Comparison of ENCODE assay signal across 8 cellular contexts in the genomic region with DNA sequence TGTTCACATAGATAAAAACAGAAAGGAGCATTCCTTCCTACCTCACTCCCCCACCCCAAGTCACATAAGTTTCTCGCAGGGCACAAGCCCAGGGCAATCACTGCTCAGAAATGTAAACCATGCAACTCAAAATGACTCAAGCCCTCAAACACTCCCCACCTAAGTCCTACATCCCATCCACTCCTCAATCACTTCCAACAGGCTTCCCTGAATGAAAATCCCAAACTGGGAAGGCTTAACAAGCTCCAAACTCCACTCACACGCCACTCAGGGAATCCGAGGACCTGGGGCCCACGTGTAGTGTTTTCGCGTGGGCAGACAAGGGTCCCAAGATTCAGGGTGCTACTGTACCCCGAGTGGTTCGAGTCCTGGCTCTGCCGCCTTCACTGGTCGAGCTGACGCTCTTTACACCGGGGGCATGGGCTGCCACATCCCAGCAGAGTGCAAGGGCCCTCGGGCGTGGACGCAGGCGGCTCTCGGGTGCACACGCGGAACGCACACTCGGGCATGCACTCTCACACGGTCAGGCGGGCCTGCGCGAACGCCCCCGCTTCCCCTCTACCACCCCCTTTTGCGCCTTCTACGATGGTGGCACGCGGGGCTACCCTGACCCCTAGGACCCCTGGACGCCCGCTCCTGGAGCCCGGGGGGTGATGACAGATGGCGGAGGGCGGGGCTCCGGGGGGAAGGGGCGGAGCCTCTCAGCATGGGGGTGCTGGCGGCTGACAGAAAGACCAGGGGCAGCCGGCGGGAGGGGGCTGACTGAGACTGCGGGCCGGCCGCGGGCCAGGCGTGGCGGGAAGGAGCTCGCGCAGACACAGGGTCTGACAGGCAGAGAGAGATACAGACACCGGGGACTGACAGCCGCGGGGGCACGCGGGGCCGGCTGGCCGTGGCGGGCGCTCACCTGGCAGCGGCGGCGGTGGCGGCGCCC. TPM values are rescaled to one million over a fixed set of nuclear protein-coding genes. Genes with fewer than 3 reads are reported as not detected.
DNase-seq lines count a peak whose midpoint lies in the region; ATAC-seq and TF ChIP-seq lines count a peak whose summit lies in the region.

No MANE protein-coding gene starts in this region.

- POLR2A ChIA-PET in activated CD8-positive, alpha-beta T cell treated with anti-CD3 and anti-CD28 coated beads for 36 hours (lab: Charles Lee), result interaction anchor here (0.6 to 1.8 kb wide), 6 partner anchors 13 to 376 kb away, joined by 3 to 7 read pairs (median 4); no protein-coding TSS in a partner anchor

- peak; percentile 44 to 78 for DNase-seq in NCI-H446 (lab: John Stamatoyannopoulos, UW)
- peak; percentile 85 for DNase-seq in activated CD8-positive, alpha-beta T cell treated with anti-CD3 and anti-CD28 coated beads for 36 hours
- peak; percentile 83 for DNase-seq in medulla oblongata (ENCODE audit: extremely low spot score)
- DNase-seq in stimulated activated CD8-positive, alpha-beta memory T cell treated with anti-CD3 and anti-CD28 coated beads, Interleukin-12 subunit alpha, Interleukin-12 subunit beta, amount 100 ng/mL, for 24 hours (ENCODE audit: extremely low read depth), result peak; percentile 47

- H3K27ac ChIP-seq in 22Rv1, result peak overlapping the region; percentile 63
- no peak overlapping the region for H3K27ac ChIP-seq in ectodermal cell (ENCODE audit: insufficient read depth, low read depth, low read length, poor library complexity, severe bottlenecking)

- peaks cover 31% of the 10 kb centered on the region for H3K4me1 Mint-ChIP-seq in activated CD8-positive, alpha-beta T cell treated with anti-CD3 and anti-CD28 coated beads for 36 hours (ENCODE audit: low read depth)

- CTCF ChIA-PET in activated CD8-positive, alpha-beta T cell treated with anti-CD3 and anti-CD28 coated beads for 36 hours (lab: Charles Lee), result interaction anchor here (0.7 to 0.8 kb wide), 2 partner anchors 23 to 24 kb away, joined by 3 read pairs; a partner anchor contains a TSS

- H3K4me3 Mint-ChIP-seq in activated CD8-positive, alpha-beta T cell treated with anti-CD3 and anti-CD28 coated beads for 36 hours, result peak overlapping the region; percentile 91

- no peaks in the 10 kb centered on the region for H3K36me3 ChIP-seq in ectodermal cell (ENCODE audit: control insufficient read depth, insufficient read depth, low read length)

- WGBS in ectodermal cell, 2 experiments, result 4 to 5% methylated on average over 63 of the region's 63 CpGs

- H3K27ac Mint-ChIP-seq in activated CD8-positive, alpha-beta T cell treated with anti-CD3 and anti-CD28 coated beads for 36 hours, result peak overlapping the region; percentile 87

- intact Hi-C loops in activated CD8-positive, alpha-beta T cell treated with anti-CD3 and anti-CD28 coated beads for 36 hours (cut with micrococcal nuclease), result no loop called here

- H3K27me3 Mint-ChIP-seq in activated CD8-positive, alpha-beta T cell treated with anti-CD3 and anti-CD28 coated beads for 36 hours, result no peaks in the 10 kb centered on the region

- H3K4me3 ChIP-seq in ectodermal cell (ENCODE audit: insufficient read depth, low read depth, low read length), result peak overlapping the region; percentile 62

- H3K36me3 Mint-ChIP-seq in activated CD8-positive, alpha-beta T cell treated with anti-CD3 and anti-CD28 coated beads for 36 hours (ENCODE audit: low read depth), result peaks cover under 1% of the 10 kb centered on the region

- peaks cover 7% of the 10 kb centered on the region for H3K27me3 ChIP-seq in ectodermal cell (ENCODE audit: control insufficient read depth, insufficient read depth, low read length, poor library complexity, severe bottlenecking)

- no peaks in the 10 kb centered on the region for H3K9me3 Mint-ChIP-seq in activated CD8-positive, alpha-beta T cell treated with anti-CD3 and anti-CD28 coated beads for 36 hours

- H3K9me3 ChIP-seq in ectodermal cell (ENCODE audit: control insufficient read depth, low read length), result no peaks in the 10 kb centered on the region

- no peak for TF ChIP-seq CTCF in 22Rv1 (IDR thresholded peaks at IDR 0.05)
- TF ChIP-seq CTCF in activated CD8-positive, alpha-beta T cell treated with anti-CD3 and anti-CD28 coated beads for 36 hours (IDR thresholded peaks at IDR 0.05), result no peak

- peak; percentile 55 for ATAC-seq in GM18517 (IDR thresholded peaks at IDR 0.05; ENCODE audit: unreplicated experiment)
- ATAC-seq in HG03045 (IDR thresholded peaks at IDR 0.05; ENCODE audit: unreplicated experiment), result peak; percentile 68
- ATAC-seq in activated CD8-positive, alpha-beta T cell treated with anti-CD3 and anti-CD28 coated beads for 36 hours, result peak; percentile 64

- no peaks in the 10 kb centered on the region for H3K4me1 ChIP-seq in ectodermal cell (ENCODE audit: control insufficient read depth, insufficient read depth, low read length)

RNA-seq across cellular contexts. Expression of a gene that starts 0.7 kb away (rescaled TPM):
- total RNA-seq in activated CD8-positive, alpha-beta T cell treated with anti-CD3 and anti-CD28 coated beads for 36 hours, result 10 to 100 TPM; 14.1 to 14.2 TPM
- polyA plus RNA-seq in ectodermal cell (2013, experiment 1 of 4), result 8.5 TPM
- polyA plus RNA-seq in ectodermal cell (2013, experiment 2 of 4), result 9.2 TPM
- 9.8 TPM for polyA plus RNA-seq in ectodermal cell (2013, experiment 3 of 4)
- 11.8 TPM for polyA plus RNA-seq in ectodermal cell (2013, experiment 4 of 4)

RNA-seq across cellular contexts. Expression of a gene that starts 23.8 kb away (rescaled TPM):
- total RNA-seq in activated CD8-positive, alpha-beta T cell treated with anti-CD3 and anti-CD28 coated beads for 36 hours, result under 1 TPM; 0.86 to 0.87 TPM
- 12.1 TPM for polyA plus RNA-seq in ectodermal cell (2013, experiment 1 of 4)
- 10.4 TPM for polyA plus RNA-seq in ectodermal cell (2013, experiment 2 of 4)
- polyA plus RNA-seq in ectodermal cell (2013, experiment 3 of 4), result 9.3 TPM
- polyA plus RNA-seq in ectodermal cell (2013, experiment 4 of 4), result 9.4 TPM

RNA-seq across cellular contexts. Expression of a gene that starts 49.7 kb away (rescaled TPM):
- total RNA-seq in activated CD8-positive, alpha-beta T cell treated with anti-CD3 and anti-CD28 coated beads for 36 hours, result not detected
- 3.8 TPM for polyA plus RNA-seq in ectodermal cell (2013, experiment 1 of 4)
- polyA plus RNA-seq in ectodermal cell (2013, experiment 2 of 4), result 7.1 TPM
- polyA plus RNA-seq in ectodermal cell (2013, experiment 3 of 4), result 5.4 TPM
- 6.0 TPM for polyA plus RNA-seq in ectodermal cell (2013, experiment 4 of 4)
